Comparison of ENCODE assay signal across 9 cellular contexts in the genomic region with DNA sequence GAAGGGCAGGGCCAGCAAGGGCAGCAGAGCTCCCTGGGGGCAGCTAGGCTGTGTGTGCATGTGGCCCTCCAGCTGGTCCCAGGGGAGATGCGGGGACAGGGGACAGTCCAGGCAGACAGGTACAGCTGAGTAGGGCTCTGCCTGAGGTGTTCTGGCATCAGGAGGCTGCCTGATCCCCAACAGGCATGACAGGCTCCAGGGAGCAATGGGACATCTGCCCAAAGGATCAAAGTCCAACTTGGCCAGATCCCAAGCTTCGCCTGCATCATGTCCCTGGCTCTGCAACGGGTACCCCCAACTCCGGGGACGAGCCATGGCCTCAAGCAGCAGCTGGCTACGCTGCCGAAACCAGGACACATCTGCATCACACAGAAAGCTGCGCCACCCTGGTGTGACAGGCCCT. TPM values are rescaled to one million over a fixed set of nuclear protein-coding genes. Genes with fewer than 3 reads are reported as not detected.
DNase-seq lines count a peak whose midpoint lies in the region; ATAC-seq, FAIRE-seq and TF ChIP-seq lines count a peak whose summit lies in the region.
"Had no signal": no experiment of that assay in that cellular context is flagged by ENCODE, and none has a peak within 500 bp of the region (broad histone marks: within the 10 kb centered on the region; RNA-seq: fewer than 3 reads in every experiment).

No MANE protein-coding gene starts in this region.

- no peaks in the 10 kb centered on the region for H3K9me3 Mint-ChIP-seq in CD8-positive, alpha-beta memory T cell

- H3K27me3 Mint-ChIP-seq in CD8-positive, alpha-beta memory T cell: no peaks in the 10 kb centered on the region

- H2BK5ac ChIP-seq in H1 (ENCODE audit: low read depth, low read length): no peak overlapping the region; the same call in 1 of the 2 replicates
- no peak overlapping the region for H2BK5ac ChIP-seq in trophoblast cell (ENCODE audit: low read depth, low read length, poor library complexity)

- H3K9me2 ChIP-seq in Loucy (replicated peaks; ENCODE audit: low read depth, low read length): no peaks in the 10 kb centered on the region

- H2AK5ac ChIP-seq in H1 (ENCODE audit: low read depth, low read length): no peak overlapping the region
- H2AK5ac ChIP-seq in trophoblast cell (ENCODE audit: low read length): no peak overlapping the region

- peaks cover 6% of the 10 kb centered on the region for H3K23me2 ChIP-seq in H1 (ENCODE audit: low read depth, low read length)

- peak overlapping the region; percentile 56 to 94 (median 90) for H3K4me3 Mint-ChIP-seq in CD8-positive, alpha-beta memory T cell

- H3K79me2 ChIP-seq in Loucy (ENCODE audit: insufficient read depth, low read length) (peaks cover 65% of the 10 kb centered on the region), H1 (ENCODE audit: control insufficient read depth in 1 of 2, insufficient read depth in 2 of 2, low read length in 2 of 2) (peaks cover 0 to 23% of the 10 kb centered on the region in 2 experiments; a peak in 2 of 4 replicates), trophoblast cell (ENCODE audit: control insufficient read depth, insufficient read depth, low read length, poor library complexity) (peaks cover 10% of the 10 kb centered on the region)

- POLR2A ChIA-PET in CD8-positive, alpha-beta memory T cell (lab: Charles Lee): interaction anchor here (1.7 kb wide), 1 partner anchor 28 kb away, joined by 4 read pairs; a partner anchor contains a TSS
- POLR2A ChIA-PET in H1 (lab: Charles Lee; ENCODE audit: partially characterized antibody): interaction anchor here (0.6 to 4.0 kb wide), 7 partner anchors 14 to 93 kb away, joined by 3 to 14 read pairs (median 4); a partner anchor contains a TSS

- peaks cover 73% of the 10 kb centered on the region for H3K4me1 ChIP-seq in CD8-positive, alpha-beta memory T cell (ENCODE audit: insufficient read depth, low read length)
- peaks cover 46% of the 10 kb centered on the region for H3K4me1 ChIP-seq in Loucy (ENCODE audit: insufficient read depth, low read length, poor library complexity, severe bottlenecking)
- peaks cover 0 to 28% (median 20%) of the 10 kb centered on the region in 4 experiments; a peak in 6 of 7 replicates for H3K4me1 ChIP-seq in H1 (replicated peaks in 1 of 4; ENCODE audit: control insufficient read depth in 3 of 4, insufficient read depth in 4 of 4, low read length in 3 of 4)
- H3K4me1 ChIP-seq in rectal smooth muscle tissue (ENCODE audit: control insufficient read depth, insufficient read depth, low read length): peaks cover 36% of the 10 kb centered on the region
- H3K4me1 ChIP-seq in trophoblast cell (ENCODE audit: control insufficient read depth in 1 of 2, insufficient read depth in 2 of 2, low read length in 2 of 2): peaks cover 12 to 17% of the 10 kb centered on the region in 2 experiments

- H3K79me1 ChIP-seq in H1 (ENCODE audit: low read depth, low read length): peaks cover 10% of the 10 kb centered on the region
- peaks cover 18% of the 10 kb centered on the region for H3K79me1 ChIP-seq in trophoblast cell (ENCODE audit: low read length)

- no peak overlapping the region for H4K91ac ChIP-seq in H1 (replicated peaks; ENCODE audit: insufficient read length, low read length)
- no peak overlapping the region for H4K91ac ChIP-seq in trophoblast cell (ENCODE audit: low read depth, low read length)

- H4K8ac ChIP-seq in H1 (ENCODE audit: extremely low read depth, insufficient read depth, low read length) (peak overlapping the region; percentile 9; the same call in 1 of the 2 replicates), trophoblast cell (ENCODE audit: low read depth, low read length) (no peak overlapping the region)

- H3K4me1 Mint-ChIP-seq in CD8-positive, alpha-beta memory T cell: peaks cover 49 to 69% (median 62%) of the 10 kb centered on the region in 3 donors

- H3K23ac ChIP-seq in H1 (ENCODE audit: insufficient read length) (no peak overlapping the region), trophoblast cell (ENCODE audit: low read length) (no peak overlapping the region)

- H3K36me3 ChIP-seq in CD8-positive, alpha-beta memory T cell (ENCODE audit: insufficient read depth, low read length): peaks cover 28% of the 10 kb centered on the region
- H3K36me3 ChIP-seq in Loucy (ENCODE audit: insufficient read depth, low read length) (peaks cover 9% of the 10 kb centered on the region; the same call in 1 of the 2 replicates), H1 (ENCODE audit: control insufficient read depth in 2 of 4, insufficient read depth in 4 of 4, low read length in 3 of 4) (peaks cover 7 to 35% (median 14%) of the 10 kb centered on the region in 4 experiments), rectal smooth muscle tissue (ENCODE audit: control insufficient read depth, insufficient read depth, low read length) (peaks cover 26% of the 10 kb centered on the region), trophoblast cell (ENCODE audit: control insufficient read depth in 1 of 2, insufficient read depth in 2 of 2, low read length in 2 of 2) (peaks cover 37 to 45% of the 10 kb centered on the region in 2 experiments)

- no peak overlapping the region for H3K27ac ChIP-seq in CD8-positive, alpha-beta memory T cell (ENCODE audit: low read depth, low read length)
- 0 out of 2 replicates have a peak overlapping the region, but pooled peaks have one; percentile 33 for H3K27ac ChIP-seq in H1 (ENCODE audit: low read depth, low read length)
- H3K27ac ChIP-seq in rectal smooth muscle tissue (ENCODE audit: low read depth, low read length): peak overlapping the region; percentile 12
- H3K27ac ChIP-seq in trophoblast cell (ENCODE audit: low read depth, low read length): no peak overlapping the region

- no peak overlapping the region for H2AFZ ChIP-seq in Loucy (ENCODE audit: low read length)
- no peak overlapping the region for H2AFZ ChIP-seq in H1 (ENCODE audit: low read length)
- no peak overlapping the region for H2AFZ ChIP-seq in trophoblast cell (ENCODE audit: insufficient read depth, low read length, poor library complexity)

- no peak for DNase-seq in CD8-positive, alpha-beta memory T cell
- DNase-seq in H1 (ENCODE audit: low read depth in 1 of 2, low spot score in 2 of 2) (no peak), NCI-H446 (lab: John Stamatoyannopoulos, UW) (no peak), trophoblast cell (no peak), NCI-H524 (lab: John Stamatoyannopoulos, UW) (no peak)

- H3K9me3 ChIP-seq in CD8-positive, alpha-beta memory T cell (ENCODE audit: low read length): no peaks in the 10 kb centered on the region
- H3K9me3 ChIP-seq in Loucy (ENCODE audit: insufficient read depth, low read depth, low read length) (no peaks in the 10 kb centered on the region), H1 (ENCODE audit: insufficient read depth in 2 of 2, low read depth in 1 of 2, low read length in 1 of 2) (no peaks in the 10 kb centered on the region), trophoblast cell (ENCODE audit: insufficient read depth, low read depth, low read length) (no peaks in the 10 kb centered on the region)
- H3K9me3 ChIP-seq: adrenal gland had no signal

- TF ChIP-seq POLR2A in H1 (IDR thresholded peaks at IDR 0.05; ENCODE audit: control extremely low read depth in 1 of 2, low read depth in 2 of 2, low read length in 2 of 2): no peak

- peaks cover 0 to 46% (median 11%) of the 10 kb centered on the region in 3 donors for H3K36me3 Mint-ChIP-seq in CD8-positive, alpha-beta memory T cell

- WGBS in H1 (ENCODE audit: extremely low coverage in 1 of 2, insufficient coverage in 1 of 2, insufficient read length in 1 of 2, insufficient replicate concordance in 2 of 2, low coverage in 1 of 2, low lambda C conversion rate in 2 of 2, missing lambda C conversion rate in 1 of 2), 2 experiments: 92% methylated on average over 5 of the region's 8 CpGs; no CpG with 5 or more reads in 1 of the 2 experiments
- WGBS in trophoblast cell (ENCODE audit: extremely low coverage, insufficient coverage, insufficient read length): no CpG with 5 or more reads among the region's 8 CpGs

- no peaks in the 10 kb centered on the region for H3F3A ChIP-seq in Loucy (ENCODE audit: low read depth)

- no peak for TF ChIP-seq RAD21 in H1 (IDR thresholded peaks at IDR 0.05 in 1 of 2, conservative IDR thresholded peaks at IDR 0.05 in 1 of 2; ENCODE audit: low read depth in 2 of 2, low read length in 2 of 2)

- no peak overlapping the region for H4K12ac ChIP-seq in trophoblast cell (ENCODE audit: low read depth, low read length)

- H2BK15ac ChIP-seq in H1 (ENCODE audit: low read length): no peak overlapping the region

- H2BK12ac ChIP-seq in H1 (ENCODE audit: low read depth, low read length): no peak overlapping the region
- no peak overlapping the region for H2BK12ac ChIP-seq in trophoblast cell (ENCODE audit: low read length)

- H3K14ac ChIP-seq in H1 (ENCODE audit: insufficient read length) (no peak overlapping the region), trophoblast cell (ENCODE audit: low read length) (no peak overlapping the region)

- no peak for FAIRE-seq in H1 (lab: Jason Lieb, UNC)

- ATAC-seq in HG03520 (IDR thresholded peaks at IDR 0.05; ENCODE audit: unreplicated experiment): no peak

- peak overlapping the region; percentile 82 to 99 (median 96) for H3K27ac Mint-ChIP-seq in CD8-positive, alpha-beta memory T cell

- H3K18ac ChIP-seq in H1 (ENCODE audit: extremely low read depth, low read length) (no peak overlapping the region), trophoblast cell (ENCODE audit: low read length) (no peak overlapping the region)

- no peak overlapping the region for H2BK20ac ChIP-seq in H1 (ENCODE audit: low read length)

- no peak overlapping the region for H3K56ac ChIP-seq in H1 (replicated peaks; ENCODE audit: insufficient read length, low read depth, low read length)

- TF ChIP-seq CTCF in Loucy (conservative IDR thresholded peaks at IDR 0.05; ENCODE audit: low read length): no peak
- TF ChIP-seq CTCF in H1 (IDR thresholded peaks at IDR 0.05; ENCODE audit: control extremely low read depth in 1 of 3, insufficient read depth in 1 of 3, low read depth in 1 of 3, low read length in 3 of 3): no peak

- no peak for TF ChIP-seq EP300 in H1 (IDR thresholded peaks at IDR 0.05; ENCODE audit: borderline replicate concordance in 1 of 2, low read depth in 2 of 2, low read length in 2 of 2)

- no peak overlapping the region for H3K9ac ChIP-seq in Loucy (ENCODE audit: low read depth, low read length, poor library complexity, severe bottlenecking)
- H3K9ac ChIP-seq in H1 (replicated peaks in 1 of 4; ENCODE audit: extremely low read depth in 1 of 4, low read depth in 3 of 4, low read length in 3 of 4): no peak overlapping the region; a peak in 1 of 7 replicates
- H3K9ac ChIP-seq in rectal smooth muscle tissue (ENCODE audit: low read length): no peak overlapping the region
- H3K9ac ChIP-seq in trophoblast cell (ENCODE audit: low read length): no peak overlapping the region

- H3K4me3 ChIP-seq in CD8-positive, alpha-beta memory T cell (ENCODE audit: low read length): no peak overlapping the region
- H3K4me3 ChIP-seq in Loucy (ENCODE audit: low read length, poor library complexity, severe bottlenecking): no peak overlapping the region
- no peak overlapping the region for H3K4me3 ChIP-seq in H1 (ENCODE audit: extremely low read depth in 1 of 4, insufficient read depth in 2 of 4, low read depth in 3 of 4, low read length in 4 of 4)
- no peak overlapping the region for H3K4me3 ChIP-seq in rectal smooth muscle tissue (ENCODE audit: low read length)
- H3K4me3 ChIP-seq in trophoblast cell (ENCODE audit: low read depth, low read length): no peak overlapping the region
- H3K4me3 ChIP-seq: adrenal gland had no signal

- no peak overlapping the region for H4K5ac ChIP-seq in H1 (ENCODE audit: insufficient read length, low read depth, low read length)

- H3K4ac ChIP-seq in H1 (replicated peaks; ENCODE audit: insufficient read length, low read depth, low read length) (no peak overlapping the region), trophoblast cell (ENCODE audit: low read depth, low read length) (no peak overlapping the region)

- H3K27me3 ChIP-seq in CD8-positive, alpha-beta memory T cell (ENCODE audit: insufficient read depth, low read length, poor library complexity, severe bottlenecking): no peaks in the 10 kb centered on the region
- no peaks in the 10 kb centered on the region for H3K27me3 ChIP-seq in Loucy (ENCODE audit: insufficient read depth, low read length, poor library complexity, severe bottlenecking)
- no peaks in the 10 kb centered on the region for H3K27me3 ChIP-seq in H1 (replicated peaks in 1 of 4; ENCODE audit: control insufficient read depth in 3 of 4, extremely low read depth in 1 of 4, insufficient read depth in 3 of 4, low read length in 3 of 4)
- no peaks in the 10 kb centered on the region for H3K27me3 ChIP-seq in rectal smooth muscle tissue (ENCODE audit: control insufficient read depth, insufficient read depth, low read length)
- H3K27me3 ChIP-seq in trophoblast cell (ENCODE audit: insufficient read depth, low read length): no peaks in the 10 kb centered on the region
- H3K27me3 ChIP-seq: adrenal gland had no signal

- CTCF ChIA-PET in CD8-positive, alpha-beta memory T cell (lab: Charles Lee): interaction anchor here (1.0 to 10.2 kb wide), 3 partner anchors 11 to 32 kb away, joined by 3 to 69 read pairs (median 6); no protein-coding TSS in a partner anchor
- CTCF ChIA-PET in H1 (lab: Charles Lee; ENCODE audit: partially characterized antibody): interaction anchor here (0.6 to 21.5 kb wide), 5 partner anchors 8 to 153 kb away, joined by 3 to 251 read pairs (median 26); a partner anchor contains a TSS

- H2BK120ac ChIP-seq in H1 (replicated peaks; ENCODE audit: low read depth, low read length): no peak overlapping the region
- H2BK120ac ChIP-seq in trophoblast cell (ENCODE audit: insufficient read depth, low read length, poor library complexity): no peak overlapping the region

- H3K4me2 ChIP-seq in Loucy (ENCODE audit: low read depth, low read length, poor library complexity, severe bottlenecking) (peak overlapping the region; percentile 92), H1 (ENCODE audit: insufficient read depth in 1 of 2, low read depth in 2 of 2, low read length in 2 of 2) (no peak overlapping the region), trophoblast cell (ENCODE audit: low read length) (no peak overlapping the region)

- H4K20me1 ChIP-seq in Loucy (ENCODE audit: insufficient read depth, low read length, poor library complexity, severe bottlenecking) (peaks cover 16% of the 10 kb centered on the region), H1 (replicated peaks in 1 of 2; ENCODE audit: control insufficient read depth in 1 of 2, insufficient read depth in 2 of 2, low read length in 2 of 2) (peaks cover 3 to 5% of the 10 kb centered on the region in 2 experiments)

RNA-seq across cellular contexts. Expression of a gene that starts 21.8 kb away (rescaled TPM):
- total RNA-seq in CD8-positive, alpha-beta memory T cell: 10 to 100 TPM; 22.1 to 22.8 TPM
- 13.4 TPM for polyA plus RNA-seq in CD8-positive, alpha-beta memory T cell
- total RNA-seq in H1 (2021; fragmentation: NEBNext Ultra II Directional; extraction: Animal tissue kit (Norgen Biotek cat#: 25700)): 16.7 and 20.2 TPM in 2 replicates
- polyA plus RNA-seq in H1 (2011; rRNA removed): 16.6 and 18.5 TPM in 2 replicates
- 15.0 TPM for polyA plus RNA-seq in H1 (2011; cell fraction: cytosol; rRNA removed)
- polyA plus RNA-seq in H1 (2011; cell fraction: nucleus; rRNA removed): 36.5 TPM
- polyA plus RNA-seq in H1 (2012, experiment 1 of 2): 12.7 to 14.1 TPM (median 13.8 TPM) in 4 replicates
- 11.0 TPM for polyA plus RNA-seq in H1 (2012, experiment 2 of 2)
- 14.8 TPM for polyA plus RNA-seq in H1 (2013, experiment 1 of 2)
- 12.6 TPM for polyA plus RNA-seq in H1 (2013, experiment 2 of 2)
- 28.6 and 29.3 TPM in 2 replicates for polyA minus RNA-seq in H1 (2011; rRNA and poly(A)+ RNA removed)
- polyA minus RNA-seq in H1 (2011; cell fraction: cytosol; rRNA and poly(A)+ RNA removed): 10.1 TPM
- polyA minus RNA-seq in H1 (2011; cell fraction: nucleus; rRNA and poly(A)+ RNA removed): 25.2 TPM
- 9.1 and 9.8 TPM in 2 replicates for polyA plus RNA-seq in trophoblast cell (2013)

RNA-seq across cellular contexts. Expression of a gene that starts 28.3 kb away (rescaled TPM):
- total RNA-seq in CD8-positive, alpha-beta memory T cell: 100 to 1,000 TPM; 420 to 494 TPM
- polyA plus RNA-seq in CD8-positive, alpha-beta memory T cell: 826 TPM
- total RNA-seq in H1 (2021; fragmentation: NEBNext Ultra II Directional; extraction: Animal tissue kit (Norgen Biotek cat#: 25700)): 305 and 322 TPM in 2 replicates
- polyA plus RNA-seq in H1 (2011; rRNA removed): 83.3 and 138 TPM in 2 replicates
- polyA plus RNA-seq in H1 (2011; cell fraction: cytosol; rRNA removed): 282 TPM
- 36.5 TPM for polyA plus RNA-seq in H1 (2011; cell fraction: nucleus; rRNA removed)
- polyA plus RNA-seq in H1 (2012, experiment 1 of 2): 470 to 570 TPM (median 490 TPM) in 4 replicates
- 141 TPM for polyA plus RNA-seq in H1 (2012, experiment 2 of 2)
- 965 TPM for polyA plus RNA-seq in H1 (2013, experiment 1 of 2)
- polyA plus RNA-seq in H1 (2013, experiment 2 of 2): 959 TPM
- 8.2 and 9.6 TPM in 2 replicates for polyA minus RNA-seq in H1 (2011; rRNA and poly(A)+ RNA removed)
- polyA minus RNA-seq in H1 (2011; cell fraction: cytosol; rRNA and poly(A)+ RNA removed): 42.3 TPM
- polyA minus RNA-seq in H1 (2011; cell fraction: nucleus; rRNA and poly(A)+ RNA removed): 34.3 TPM
- polyA plus RNA-seq in trophoblast cell (2013): 586 and 607 TPM in 2 replicates

RNA-seq across cellular contexts. Expression of a gene that starts 28.4 kb away (rescaled TPM):
- 10 to 100 TPM; 24.2 to 26.0 TPM for total RNA-seq in CD8-positive, alpha-beta memory T cell
- 11.3 TPM for polyA plus RNA-seq in CD8-positive, alpha-beta memory T cell
- total RNA-seq in H1 (2021; fragmentation: NEBNext Ultra II Directional; extraction: Animal tissue kit (Norgen Biotek cat#: 25700)): 20.3 and 21.3 TPM in 2 replicates
- 19.7 and 21.4 TPM in 2 replicates for polyA plus RNA-seq in H1 (2011; rRNA removed)
- polyA plus RNA-seq in H1 (2011; cell fraction: cytosol; rRNA removed): 26.3 TPM
- 18.4 TPM for polyA plus RNA-seq in H1 (2011; cell fraction: nucleus; rRNA removed)
- polyA plus RNA-seq in H1 (2012, experiment 1 of 2): 24.1 to 30.2 TPM (median 28.9 TPM) in 4 replicates
- polyA plus RNA-seq in H1 (2012, experiment 2 of 2): 17.1 TPM
- polyA plus RNA-seq in H1 (2013, experiment 1 of 2): 16.7 TPM
- 16.9 TPM for polyA plus RNA-seq in H1 (2013, experiment 2 of 2)
- 17.1 and 17.4 TPM in 2 replicates for polyA minus RNA-seq in H1 (2011; rRNA and poly(A)+ RNA removed)
- polyA minus RNA-seq in H1 (2011; cell fraction: cytosol; rRNA and poly(A)+ RNA removed): 7.3 TPM
- polyA minus RNA-seq in H1 (2011; cell fraction: nucleus; rRNA and poly(A)+ RNA removed): 7.7 TPM
- 11.1 and 11.5 TPM in 2 replicates for polyA plus RNA-seq in trophoblast cell (2013)

RNA-seq across cellular contexts. Expression of a gene that starts 35.6 kb away (rescaled TPM):
- 100 to 1,000 TPM; 102 TPM for total RNA-seq in CD8-positive, alpha-beta memory T cell
- 470 TPM for polyA plus RNA-seq in CD8-positive, alpha-beta memory T cell
- 191 and 196 TPM in 2 replicates for total RNA-seq in H1 (2021; fragmentation: NEBNext Ultra II Directional; extraction: Animal tissue kit (Norgen Biotek cat#: 25700))
- polyA plus RNA-seq in H1 (2011; rRNA removed): 315 and 422 TPM in 2 replicates
- 247 TPM for polyA plus RNA-seq in H1 (2011; cell fraction: cytosol; rRNA removed)
- 217 TPM for polyA plus RNA-seq in H1 (2011; cell fraction: nucleus; rRNA removed)
- polyA plus RNA-seq in H1 (2012, experiment 1 of 2): 171 to 240 TPM (median 225 TPM) in 4 replicates
- polyA plus RNA-seq in H1 (2012, experiment 2 of 2): 223 TPM
- 278 TPM for polyA plus RNA-seq in H1 (2013, experiment 1 of 2)
- polyA plus RNA-seq in H1 (2013, experiment 2 of 2): 358 TPM
- polyA minus RNA-seq in H1 (2011; rRNA and poly(A)+ RNA removed): 107 and 149 TPM in 2 replicates
- polyA minus RNA-seq in H1 (2011; cell fraction: cytosol; rRNA and poly(A)+ RNA removed): 143 TPM
- 52.6 TPM for polyA minus RNA-seq in H1 (2011; cell fraction: nucleus; rRNA and poly(A)+ RNA removed)
- polyA plus RNA-seq in trophoblast cell (2013): 314 and 318 TPM in 2 replicates

RNA-seq across cellular contexts. Expression of a gene that starts 38.4 kb away (rescaled TPM):
- total RNA-seq in CD8-positive, alpha-beta memory T cell: 1 to 10 TPM; 3.1 to 5.5 TPM
- 0.30 TPM for polyA plus RNA-seq in CD8-positive, alpha-beta memory T cell
- 114 and 115 TPM in 2 replicates for total RNA-seq in H1 (2021; fragmentation: NEBNext Ultra II Directional; extraction: Animal tissue kit (Norgen Biotek cat#: 25700))
- 109 and 149 TPM in 2 replicates for polyA plus RNA-seq in H1 (2011; rRNA removed)
- polyA plus RNA-seq in H1 (2011; cell fraction: cytosol; rRNA removed): 117 TPM
- polyA plus RNA-seq in H1 (2011; cell fraction: nucleus; rRNA removed): 1,123 TPM
- polyA plus RNA-seq in H1 (2012, experiment 1 of 2): 136 to 155 TPM (median 141 TPM) in 4 replicates
- 102 TPM for polyA plus RNA-seq in H1 (2012, experiment 2 of 2)
- polyA plus RNA-seq in H1 (2013, experiment 1 of 2): 102 TPM
- polyA plus RNA-seq in H1 (2013, experiment 2 of 2): 83.3 TPM
- polyA minus RNA-seq in H1 (2011; rRNA and poly(A)+ RNA removed): 82.5 and 154 TPM in 2 replicates
- polyA minus RNA-seq in H1 (2011; cell fraction: cytosol; rRNA and poly(A)+ RNA removed): 100 TPM
- polyA minus RNA-seq in H1 (2011; cell fraction: nucleus; rRNA and poly(A)+ RNA removed): 265 TPM
- 48.1 and 50.4 TPM in 2 replicates for polyA plus RNA-seq in trophoblast cell (2013)

Comparison
In these comparisons a context has a peak if more than half of its experiments do, and no peak if none do; other contexts are left out.
1. H3K27ac ChIP-seq: peak in H1 (single experiment) and rectal smooth muscle tissue (single experiment); none in CD8-positive, alpha-beta memory T cell (single experiment) and trophoblast cell (single experiment).